ENCODE assay signal across 9 cellular contexts in the genomic region with DNA sequence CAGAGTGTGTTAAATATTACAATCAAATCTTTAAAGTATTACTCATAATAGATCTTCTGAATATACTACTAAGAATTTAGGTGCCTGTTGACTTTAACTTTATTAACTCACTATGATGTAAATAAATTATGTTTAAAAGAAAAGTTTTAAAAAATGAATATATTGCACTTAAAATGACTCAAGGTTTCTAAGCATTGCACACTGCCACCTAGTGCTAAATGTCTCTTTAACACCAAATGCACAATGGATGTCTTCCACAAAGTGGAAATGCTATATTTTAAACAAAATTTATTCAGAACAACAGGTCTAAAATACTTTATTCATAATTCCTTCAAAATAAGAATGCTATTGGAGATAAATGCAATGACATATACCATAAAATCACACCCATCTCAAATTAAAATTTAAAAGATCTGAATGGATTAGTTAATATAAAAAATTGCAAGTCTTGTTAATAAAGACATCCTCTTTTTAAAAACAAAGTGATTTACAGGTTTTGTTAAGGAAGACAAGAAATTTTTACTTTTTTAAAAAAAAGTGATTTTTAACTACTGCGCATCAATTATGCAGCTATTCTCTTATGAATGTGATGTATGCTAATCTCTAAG. TPM values are rescaled to one million over a fixed set of nuclear protein-coding genes. Genes with fewer than 3 reads are reported as not detected.
DNase-seq lines count a peak whose midpoint lies in the region; ATAC-seq and TF ChIP-seq lines count a peak whose summit lies in the region.
"Had no signal": no experiment of that assay in that cellular context is flagged by ENCODE, and none has a peak within 500 bp of the region (broad histone marks: within the 10 kb centered on the region; RNA-seq: fewer than 3 reads in every experiment).

No MANE protein-coding gene starts in this region.

- POLR2A ChIA-PET in AG04449 (lab: Yijun Ruan, JAX) = no interaction called here

- no peaks in the 10 kb centered on the region for H3K79me2 ChIP-seq in GM23338 (replicated peaks; ENCODE audit: insufficient read depth)

- H3K4me2 ChIP-seq in GM23338 = no peak overlapping the region

- no peaks in the 10 kb centered on the region for H3K9me3 Mint-ChIP-seq in GM23338
- H3K9me3 Mint-ChIP-seq in stimulated activated memory B cell treated with anti-CD40 and anti-IgM and Interleukin-4, amounts not matched to agents 10 μg/mL and 1 μg/mL and 100 μg/mL, for 72 hours = no peaks in the 10 kb centered on the region
- H3K9me3 Mint-ChIP-seq: activated naive CD4-positive, alpha-beta T cell treated with anti-CD3 and anti-CD28 coated beads, Interleukin-2, amount 50 U/mL, for 24 hours had no signal

- CTCF ChIA-PET in AG04449 (lab: Yijun Ruan, JAX) = interaction anchor here (0.7 to 2.0 kb wide), 8 partner anchors 8 to 712 kb away, joined by 3 to 6 read pairs (median 4); no protein-coding TSS in a partner anchor

- H3K4me1 ChIP-seq in GM23338 (ENCODE audit: insufficient read depth) = peaks cover 6% of the 10 kb centered on the region; the same call in 1 of the 2 replicates

- peaks cover 4% of the 10 kb centered on the region; the same call in 2 of the 3 replicates for H3K4me1 Mint-ChIP-seq in GM23338
- peaks cover 6% of the 10 kb centered on the region for H3K4me1 Mint-ChIP-seq in stimulated activated memory B cell treated with anti-CD40 and anti-IgM and Interleukin-4, amounts not matched to agents 10 μg/mL and 1 μg/mL and 100 μg/mL, for 72 hours

- no peak for ATAC-seq in GM23338
- no peak for ATAC-seq in stimulated activated memory B cell treated with anti-CD40 and anti-IgM and Interleukin-4, amounts not matched to agents 10 μg/mL and 1 μg/mL and 100 μg/mL, for 72 hours
- ATAC-seq in GM19397 (IDR thresholded peaks at IDR 0.05; ENCODE audit: unreplicated experiment) = no peak
- ATAC-seq in HG03039 (IDR thresholded peaks at IDR 0.05; ENCODE audit: unreplicated experiment) = no peak

- H3K27me3 ChIP-seq in GM23338 (ENCODE audit: insufficient read depth) = peaks cover 29% of the 10 kb centered on the region

- H3K27ac Mint-ChIP-seq in GM23338 = no peak overlapping the region
- H3K27ac Mint-ChIP-seq in stimulated activated memory B cell treated with anti-CD40 and anti-IgM and Interleukin-4, amounts not matched to agents 10 μg/mL and 1 μg/mL and 100 μg/mL, for 72 hours = no peak overlapping the region
- H3K27ac Mint-ChIP-seq: activated naive CD4-positive, alpha-beta T cell treated with anti-CD3 and anti-CD28 coated beads, Interleukin-2, amount 50 U/mL, for 24 hours had no signal

- no peak overlapping the region for H3K4me3 Mint-ChIP-seq in GM23338
- no peak overlapping the region for H3K4me3 Mint-ChIP-seq in stimulated activated memory B cell treated with anti-CD40 and anti-IgM and Interleukin-4, amounts not matched to agents 10 μg/mL and 1 μg/mL and 100 μg/mL, for 72 hours
- H3K4me3 Mint-ChIP-seq: activated naive CD4-positive, alpha-beta T cell treated with anti-CD3 and anti-CD28 coated beads, Interleukin-2, amount 50 U/mL, for 24 hours had no signal

- TF ChIP-seq CTCF in AG04449 (IDR thresholded peaks at IDR 0.05; ENCODE audit: insufficient read depth, low read length, missing control alignments) (peak; percentile 44), GM23338 (conservative IDR thresholded peaks at IDR 0.05; ENCODE audit: low read depth in 2 of 2) (peak; percentile 67 to 82), fibroblast of mammary gland (conservative IDR thresholded peaks at IDR 0.05; ENCODE audit: control insufficient read depth, insufficient read depth, low read depth, low read length) (peak; percentile 74)

- no peaks in the 10 kb centered on the region for H3F3A ChIP-seq in GM23338 (replicated peaks; ENCODE audit: low read depth)

- DNase-seq in AG04449 (ENCODE audit: low read depth, low spot score) (no peak), GM23338 (ENCODE audit: low spot score) (peak; percentile 43), RKO (ENCODE audit: low spot score) (peak; percentile 57), fibroblast of mammary gland (ENCODE audit: low read depth) (peak; percentile 70), superior temporal gyrus (ENCODE audit: extremely low spot score) (peak; percentile 69)

- H3K4me3 ChIP-seq in AG04449 (ENCODE audit: low read depth, low read length) (no peak overlapping the region), GM23338 (no peak overlapping the region), fibroblast of mammary gland (ENCODE audit: control insufficient read depth, low read depth, low read length) (no peak overlapping the region)

- H3K27me3 Mint-ChIP-seq in GM23338 (ENCODE audit: insufficient read depth, low read depth, poor library complexity) = peaks cover 17% of the 10 kb centered on the region
- H3K27me3 Mint-ChIP-seq in stimulated activated memory B cell treated with anti-CD40 and anti-IgM and Interleukin-4, amounts not matched to agents 10 μg/mL and 1 μg/mL and 100 μg/mL, for 72 hours = peaks cover 17% of the 10 kb centered on the region

- H3K9me2 ChIP-seq in GM23338 (ENCODE audit: insufficient read depth) = no peaks in the 10 kb centered on the region

- H3K36me3 Mint-ChIP-seq in GM23338 (ENCODE audit: low read depth) = no peaks in the 10 kb centered on the region
- H3K36me3 Mint-ChIP-seq in stimulated activated memory B cell treated with anti-CD40 and anti-IgM and Interleukin-4, amounts not matched to agents 10 μg/mL and 1 μg/mL and 100 μg/mL, for 72 hours = no peaks in the 10 kb centered on the region
- H3K36me3 Mint-ChIP-seq: activated naive CD4-positive, alpha-beta T cell treated with anti-CD3 and anti-CD28 coated beads, Interleukin-2, amount 50 U/mL, for 24 hours had no signal

- no peaks in the 10 kb centered on the region for H4K20me1 ChIP-seq in GM23338 (replicated peaks; ENCODE audit: insufficient read depth)

- no peaks in the 10 kb centered on the region for H3K36me3 ChIP-seq in GM23338 (ENCODE audit: insufficient read depth)

- H3K27ac ChIP-seq in GM23338 (ENCODE audit: low read depth) = no peak overlapping the region

- no peak overlapping the region for H2AFZ ChIP-seq in GM23338

TF ChIP-seq in GM23338, 12 proteins besides CTCF, POLR2A, EP300 and RAD21 (continues in another document):
- TF ChIP-seq ZNF114 (CRISPR knock-in tag; IDR thresholded peaks at IDR 0.05) = no peak
- TF ChIP-seq STAT1 (IDR thresholded peaks at IDR 0.05; ENCODE audit: unreplicated experiment) = no peak
- TF ChIP-seq EZH2 (IDR thresholded peaks at IDR 0.05; ENCODE audit: low read depth, unreplicated experiment) = no peak
- TF ChIP-seq REST (IDR thresholded peaks at IDR 0.05; ENCODE audit: unreplicated experiment) = no peak
- TF ChIP-seq ZNF331 (CRISPR knock-in tag; IDR thresholded peaks at IDR 0.05; ENCODE audit: low read depth) = no peak
- no peak for TF ChIP-seq POLR2AphosphoS5 (IDR thresholded peaks at IDR 0.05; ENCODE audit: low read depth)

RNA-seq across cellular contexts. Expression of gene INPP4B, which starts 5.5 kb away (rescaled TPM):
- 0.12 and 0.14 TPM in 2 replicates for total RNA-seq in GM23338 (2014; rRNA removed; shearing (Covaris generic))
- polyA plus RNA-seq in GM23338 (2016; fragmentation: Nextera tagmentation; extraction: Ambion mirVana) = 0.03 and 0.11 TPM in 2 replicates
